In genomic region chr15:73599934-73600333, GRCh38 we compare ENCODE assay signal across 14 cellular contexts. TPM values are rescaled to one million over a fixed set of nuclear protein-coding genes. Genes with fewer than 3 reads are reported as not detected.
DNase-seq lines count a peak whose midpoint lies in the region; ATAC-seq and TF ChIP-seq lines count a peak whose summit lies in the region.
"Had no signal": no experiment of that assay in that cellular context is flagged by ENCODE, and none has a peak within 500 bp of the region (broad histone marks: within the 10 kb centered on the region; RNA-seq: fewer than 3 reads in every experiment).

No MANE protein-coding gene starts in this region.

- H3K36me3 ChIP-seq in left lung: peaks cover 0 to 8% of the 10 kb centered on the region in 2 donors
- H3K36me3 ChIP-seq: vagina had no signal

- no peak overlapping the region for H3K4me3 ChIP-seq in left lung
- H3K4me3 ChIP-seq: vagina had no signal

- no peaks in the 10 kb centered on the region for H3K9me3 Mint-ChIP-seq in brain
- H3K9me3 Mint-ChIP-seq in activated CD4-positive, alpha-beta memory T cell treated with anti-CD3 and anti-CD28 coated beads for 36 hours: no peaks in the 10 kb centered on the region
- H3K9me3 Mint-ChIP-seq: T-helper 2 cell treated with Interferon-gamma antibody and Interleukin-4, amounts not matched to agents 5 μg/mL and 100 μg/mL, for 36 hours had no signal

- ATAC-seq in left lung (peak; percentile 46), GM19035 (IDR thresholded peaks at IDR 0.05; ENCODE audit: unreplicated experiment) (no peak)

- POLR2A ChIA-PET in activated CD4-positive, alpha-beta memory T cell treated with anti-CD3 and anti-CD28 coated beads for 36 hours (lab: Charles Lee): no interaction called here

- H3K4me3 Mint-ChIP-seq in brain: no peak overlapping the region
- no peak overlapping the region for H3K4me3 Mint-ChIP-seq in activated CD4-positive, alpha-beta memory T cell treated with anti-CD3 and anti-CD28 coated beads for 36 hours
- H3K4me3 Mint-ChIP-seq: T-helper 2 cell treated with Interferon-gamma antibody and Interleukin-4, amounts not matched to agents 5 μg/mL and 100 μg/mL, for 36 hours had no signal

- H3K27me3 ChIP-seq in left lung: no peaks in the 10 kb centered on the region
- H3K27me3 ChIP-seq: vagina had no signal

- H3K4me1 ChIP-seq in left lung: peaks cover 32 to 80% of the 10 kb centered on the region in 2 donors

- H3K4me1 Mint-ChIP-seq in brain: peaks cover 52% of the 10 kb centered on the region
- H3K4me1 Mint-ChIP-seq in activated CD4-positive, alpha-beta memory T cell treated with anti-CD3 and anti-CD28 coated beads for 36 hours (ENCODE audit: low read depth): peaks cover 31% of the 10 kb centered on the region

- in situ Hi-C loops in ACHN (cut with HindIII; ENCODE audit: low pct_ligation_motif_present, low pct_unique_long_range_greater_than_20kb, low sequenced_read_pairs): no loop called here

- no peaks in the 10 kb centered on the region for H3K9me3 ChIP-seq in left lung
- H3K9me3 ChIP-seq: vagina had no signal

- CTCF ChIA-PET in activated CD4-positive, alpha-beta memory T cell treated with anti-CD3 and anti-CD28 coated beads for 36 hours (lab: Charles Lee): interaction anchor here (1.8 kb wide), 1 partner anchor 36 kb away, joined by 6 read pairs; no protein-coding TSS in a partner anchor

- H3K27ac ChIP-seq in left lung: no peak overlapping the region

- peak overlapping the region in 4 of 5 experiments; percentile 21 to 69 (median 34) for H3K27ac Mint-ChIP-seq in brain
- H3K27ac Mint-ChIP-seq in activated CD4-positive, alpha-beta memory T cell treated with anti-CD3 and anti-CD28 coated beads for 36 hours: no peak overlapping the region
- H3K27ac Mint-ChIP-seq: T-helper 2 cell treated with Interferon-gamma antibody and Interleukin-4, amounts not matched to agents 5 μg/mL and 100 μg/mL, for 36 hours had no signal

- DNase-seq in ACHN: peak; percentile 57
- DNase-seq in HT1080 (ENCODE audit: low read depth): peak; percentile 78
- no peak for DNase-seq in left lung
- DNase-seq in activated CD4-positive, alpha-beta memory T cell treated with anti-CD3 and anti-CD28 coated beads for 36 hours: no peak
- DNase-seq in central memory CD4-positive, alpha-beta T cell: no peak
- no peak for DNase-seq in AML-193 (lab: John Stamatoyannopoulos, UW)
- DNase-seq: activated naive CD4-positive, alpha-beta T cell; Karpas-422; NCI-H2081 treated with DMSO at 0.1 percent for 48 hours; stimulated activated CD8-positive, alpha-beta memory T cell treated with anti-CD3 and anti-CD28 coated beads, Interleukin-4, amount 100 ng/mL, for 48 hours had no signal

- intact Hi-C loops in left lung (cut with DNase I): no loop called here
- intact Hi-C loops in activated CD4-positive, alpha-beta memory T cell treated with anti-CD3 and anti-CD28 coated beads for 36 hours (cut with micrococcal nuclease): no loop called here

- TF ChIP-seq CTCF in brain (conservative IDR thresholded peaks at IDR 0.05) (no peak), left lung (IDR thresholded peaks at IDR 0.05) (no peak)

- no peaks in the 10 kb centered on the region for H3K27me3 Mint-ChIP-seq in brain
- H3K27me3 Mint-ChIP-seq in activated CD4-positive, alpha-beta memory T cell treated with anti-CD3 and anti-CD28 coated beads for 36 hours: no peaks in the 10 kb centered on the region

- peaks cover 13% of the 10 kb centered on the region for H3K36me3 Mint-ChIP-seq in brain
- peaks cover 3% of the 10 kb centered on the region for H3K36me3 Mint-ChIP-seq in activated CD4-positive, alpha-beta memory T cell treated with anti-CD3 and anti-CD28 coated beads for 36 hours

RNA-seq across cellular contexts. Expression of gene NPTN, which starts 33.3 kb away (rescaled TPM):
- 107 and 118 TPM in 2 replicates for total RNA-seq in HT1080 (2014; rRNA removed; shearing (Covaris generic))
- polyA plus RNA-seq in HT1080 (2015; cell fraction: cytosol; rRNA removed): 151 and 169 TPM in 2 replicates
- polyA plus RNA-seq in HT1080 (2015; cell fraction: nucleus; rRNA removed): 177 and 197 TPM in 2 replicates
- 102 TPM for polyA plus RNA-seq in brain (ENCODE audit: insufficient read depth, low read depth, low replicate concordance)
- 100 to 1,000 TPM; 121 to 126 TPM for total RNA-seq in left lung
- total RNA-seq in activated CD4-positive, alpha-beta memory T cell treated with anti-CD3 and anti-CD28 coated beads for 36 hours: 10 to 100 TPM; 46.7 to 49.8 TPM

Comparison
In these comparisons a context has a peak if more than half of its experiments do, and no peak if none do; other contexts are left out.
1. DNase-seq: peak in ACHN (single experiment) and HT1080 (single experiment); none in left lung (0 of 2), activated CD4-positive, alpha-beta memory T cell treated with anti-CD3 and anti-CD28 coated beads for 36 hours (single experiment), central memory CD4-positive, alpha-beta T cell (single experiment) and AML-193 (0 of 2).